Comparison of ENCODE assay signal across 22 cellular contexts in genomic region chr1:57549280-57549679, GRCh38.
"Had no signal": no experiment of that assay in that cellular context is flagged by ENCODE, and none has a peak within 500 bp of the region (broad histone marks: within the 10 kb centered on the region; RNA-seq: fewer than 3 reads in every experiment).

No MANE protein-coding gene starts in this region.

- H3K4me3 ChIP-seq: adrenal gland, ascending aorta, smooth muscle cell, transverse colon had no signal

- H3K27me3 ChIP-seq: adrenal gland, ascending aorta, brain microvascular endothelial cell, transverse colon had no signal

- ATAC-seq: esophagus mucosa, sciatic nerve had no signal

- H3K79me2 ChIP-seq: parathyroid adenoma had no signal

- H3K27ac ChIP-seq: adrenal gland, ascending aorta, brain microvascular endothelial cell, parathyroid adenoma, transverse colon had no signal

- H3K4me2 ChIP-seq: smooth muscle cell had no signal

- H3K9me3 ChIP-seq: adrenal gland, ascending aorta, transverse colon had no signal

- H3K4me1 ChIP-seq: adrenal gland, ascending aorta, parathyroid adenoma, transverse colon had no signal

- H3K9ac ChIP-seq: parathyroid adenoma had no signal

- H3K36me3 ChIP-seq: adrenal gland, ascending aorta, brain microvascular endothelial cell, transverse colon had no signal

- DNase-seq: activated CD8-positive, alpha-beta memory T cell treated with anti-CD3 and anti-CD28 coated beads, Interleukin-2, amount 50 U/mL, for 4 hours; activated T-cell treated with anti-CD3 and anti-CD28 coated beads, Interleukin-2, amount 50 U/mL, for 24 hours; brain microvascular endothelial cell; effector memory CD4-positive, alpha-beta T cell; glutamatergic neuron; naive B cell; nucleus accumbens; stimulated activated CD4-positive, alpha-beta T cell treated with anti-CD3 and anti-CD28 coated beads, Interleukin-15, amount 100 ng/mL, for 24 hours; stimulated activated CD4-positive, alpha-beta T cell treated with anti-CD3 and anti-CD28 coated beads, Interleukin-2, amount 100 ng/mL, for 48 hours; stimulated activated CD8-positive, alpha-beta memory T cell treated with anti-CD3 and anti-CD28 coated beads, Interleukin-4, amount 100 ng/mL, for 48 hours; stimulated activated naive B cell treated with anti-CD40 and anti-IgM and Interleukin-4, amounts not matched to agents 10 μg/mL and 1 μg/mL and 100 μg/mL, for 72 hours; T-helper 9 cell; transverse colon had no signal

- FAIRE-seq: colon, frontal cortex, urothelium cell line had no signal

- H2AFZ ChIP-seq: parathyroid adenoma had no signal
